Comparison of ENCODE assay signal across 1 cellular context in the genomic region with DNA sequence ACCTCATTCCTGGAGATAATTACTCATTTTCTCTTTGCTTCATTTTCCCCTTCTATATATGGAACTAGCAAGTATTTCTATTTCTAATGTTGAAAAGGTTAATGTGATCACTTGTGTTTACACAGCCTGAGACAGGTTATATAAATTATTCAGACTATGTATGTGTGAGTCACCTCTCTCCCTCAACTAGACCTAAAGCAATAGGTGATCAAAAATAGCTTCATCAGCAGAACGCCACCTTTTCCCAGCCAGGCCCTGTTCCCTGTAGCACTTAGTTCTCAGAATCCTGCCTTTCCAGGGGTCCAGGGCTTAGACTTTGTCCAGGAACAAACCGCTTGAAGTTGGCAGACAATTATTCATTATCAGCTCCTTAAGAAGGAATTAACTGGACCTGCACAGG.
TF ChIP-seq lines count a peak whose summit lies in the region.

No MANE protein-coding gene starts in this region.

TF ChIP-seq in GM23338, 12 proteins besides CTCF, POLR2A, EP300 and RAD21 (continued from another document):
- TF ChIP-seq, protein P1, sequence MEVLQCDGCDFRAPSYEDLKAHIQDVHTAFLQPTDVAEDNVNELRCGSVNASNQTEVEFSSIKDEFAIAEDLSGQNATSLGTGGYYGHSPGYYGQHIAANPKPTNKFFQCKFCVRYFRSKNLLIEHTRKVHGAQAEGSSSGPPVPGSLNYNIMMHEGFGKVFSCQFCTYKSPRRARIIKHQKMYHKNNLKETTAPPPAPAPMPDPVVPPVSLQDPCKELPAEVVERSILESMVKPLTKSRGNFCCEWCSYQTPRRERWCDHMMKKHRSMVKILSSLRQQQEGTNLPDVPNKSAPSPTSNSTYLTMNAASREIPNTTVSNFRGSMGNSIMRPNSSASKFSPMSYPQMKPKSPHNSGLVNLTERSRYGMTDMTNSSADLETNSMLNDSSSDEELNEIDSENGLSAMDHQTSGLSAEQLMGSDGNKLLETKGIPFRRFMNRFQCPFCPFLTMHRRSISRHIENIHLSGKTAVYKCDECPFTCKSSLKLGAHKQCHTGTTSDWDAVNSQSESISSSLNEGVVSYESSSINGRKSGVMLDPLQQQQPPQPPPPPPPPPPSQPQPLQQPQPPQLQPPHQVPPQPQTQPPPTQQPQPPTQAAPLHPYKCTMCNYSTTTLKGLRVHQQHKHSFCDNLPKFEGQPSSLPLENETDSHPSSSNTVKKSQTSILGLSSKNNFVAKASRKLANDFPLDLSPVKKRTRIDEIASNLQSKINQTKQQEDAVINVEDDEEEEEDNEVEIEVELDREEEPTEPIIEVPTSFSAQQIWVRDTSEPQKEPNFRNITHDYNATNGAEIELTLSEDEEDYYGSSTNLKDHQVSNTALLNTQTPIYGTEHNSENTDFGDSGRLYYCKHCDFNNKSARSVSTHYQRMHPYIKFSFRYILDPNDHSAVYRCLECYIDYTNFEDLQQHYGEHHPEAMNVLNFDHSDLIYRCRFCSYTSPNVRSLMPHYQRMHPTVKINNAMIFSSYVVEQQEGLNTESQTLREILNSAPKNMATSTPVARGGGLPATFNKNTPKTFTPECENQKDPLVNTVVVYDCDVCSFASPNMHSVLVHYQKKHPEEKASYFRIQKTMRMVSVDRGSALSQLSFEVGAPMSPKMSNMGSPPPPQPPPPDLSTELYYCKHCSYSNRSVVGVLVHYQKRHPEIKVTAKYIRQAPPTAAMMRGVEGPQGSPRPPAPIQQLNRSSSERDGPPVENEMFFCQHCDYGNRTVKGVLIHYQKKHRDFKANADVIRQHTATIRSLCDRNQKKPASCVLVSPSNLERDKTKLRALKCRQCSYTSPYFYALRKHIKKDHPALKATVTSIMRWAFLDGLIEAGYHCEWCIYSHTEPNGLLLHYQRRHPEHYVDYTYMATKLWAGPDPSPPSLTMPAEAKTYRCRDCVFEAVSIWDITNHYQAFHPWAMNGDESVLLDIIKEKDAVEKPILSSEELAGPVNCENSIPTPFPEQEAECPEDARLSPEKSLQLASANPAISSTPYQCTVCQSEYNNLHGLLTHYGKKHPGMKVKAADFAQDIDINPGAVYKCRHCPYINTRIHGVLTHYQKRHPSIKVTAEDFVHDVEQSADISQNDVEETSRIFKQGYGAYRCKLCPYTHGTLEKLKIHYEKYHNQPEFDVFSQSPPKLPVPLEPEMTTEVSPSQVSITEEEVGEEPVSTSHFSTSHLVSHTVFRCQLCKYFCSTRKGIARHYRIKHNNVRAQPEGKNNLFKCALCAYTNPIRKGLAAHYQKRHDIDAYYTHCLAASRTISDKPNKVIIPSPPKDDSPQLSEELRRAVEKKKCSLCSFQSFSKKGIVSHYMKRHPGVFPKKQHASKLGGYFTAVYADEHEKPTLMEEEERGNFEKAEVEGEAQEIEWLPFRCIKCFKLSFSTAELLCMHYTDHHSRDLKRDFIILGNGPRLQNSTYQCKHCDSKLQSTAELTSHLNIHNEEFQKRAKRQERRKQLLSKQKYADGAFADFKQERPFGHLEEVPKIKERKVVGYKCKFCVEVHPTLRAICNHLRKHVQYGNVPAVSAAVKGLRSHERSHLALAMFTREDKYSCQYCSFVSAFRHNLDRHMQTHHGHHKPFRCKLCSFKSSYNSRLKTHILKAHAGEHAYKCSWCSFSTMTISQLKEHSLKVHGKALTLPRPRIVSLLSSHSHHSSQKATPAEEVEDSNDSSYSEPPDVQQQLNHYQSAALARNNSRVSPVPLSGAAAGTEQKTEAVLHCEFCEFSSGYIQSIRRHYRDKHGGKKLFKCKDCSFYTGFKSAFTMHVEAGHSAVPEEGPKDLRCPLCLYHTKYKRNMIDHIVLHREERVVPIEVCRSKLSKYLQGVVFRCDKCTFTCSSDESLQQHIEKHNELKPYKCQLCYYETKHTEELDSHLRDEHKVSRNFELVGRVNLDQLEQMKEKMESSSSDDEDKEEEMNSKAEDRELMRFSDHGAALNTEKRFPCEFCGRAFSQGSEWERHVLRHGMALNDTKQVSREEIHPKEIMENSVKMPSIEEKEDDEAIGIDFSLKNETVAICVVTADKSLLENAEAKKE (CRISPR knock-in tag; IDR thresholded peaks at IDR 0.05) = no peak
- TF ChIP-seq, protein P2, sequence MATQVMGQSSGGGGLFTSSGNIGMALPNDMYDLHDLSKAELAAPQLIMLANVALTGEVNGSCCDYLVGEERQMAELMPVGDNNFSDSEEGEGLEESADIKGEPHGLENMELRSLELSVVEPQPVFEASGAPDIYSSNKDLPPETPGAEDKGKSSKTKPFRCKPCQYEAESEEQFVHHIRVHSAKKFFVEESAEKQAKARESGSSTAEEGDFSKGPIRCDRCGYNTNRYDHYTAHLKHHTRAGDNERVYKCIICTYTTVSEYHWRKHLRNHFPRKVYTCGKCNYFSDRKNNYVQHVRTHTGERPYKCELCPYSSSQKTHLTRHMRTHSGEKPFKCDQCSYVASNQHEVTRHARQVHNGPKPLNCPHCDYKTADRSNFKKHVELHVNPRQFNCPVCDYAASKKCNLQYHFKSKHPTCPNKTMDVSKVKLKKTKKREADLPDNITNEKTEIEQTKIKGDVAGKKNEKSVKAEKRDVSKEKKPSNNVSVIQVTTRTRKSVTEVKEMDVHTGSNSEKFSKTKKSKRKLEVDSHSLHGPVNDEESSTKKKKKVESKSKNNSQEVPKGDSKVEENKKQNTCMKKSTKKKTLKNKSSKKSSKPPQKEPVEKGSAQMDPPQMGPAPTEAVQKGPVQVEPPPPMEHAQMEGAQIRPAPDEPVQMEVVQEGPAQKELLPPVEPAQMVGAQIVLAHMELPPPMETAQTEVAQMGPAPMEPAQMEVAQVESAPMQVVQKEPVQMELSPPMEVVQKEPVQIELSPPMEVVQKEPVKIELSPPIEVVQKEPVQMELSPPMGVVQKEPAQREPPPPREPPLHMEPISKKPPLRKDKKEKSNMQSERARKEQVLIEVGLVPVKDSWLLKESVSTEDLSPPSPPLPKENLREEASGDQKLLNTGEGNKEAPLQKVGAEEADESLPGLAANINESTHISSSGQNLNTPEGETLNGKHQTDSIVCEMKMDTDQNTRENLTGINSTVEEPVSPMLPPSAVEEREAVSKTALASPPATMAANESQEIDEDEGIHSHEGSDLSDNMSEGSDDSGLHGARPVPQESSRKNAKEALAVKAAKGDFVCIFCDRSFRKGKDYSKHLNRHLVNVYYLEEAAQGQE (IDR thresholded peaks at IDR 0.05; ENCODE audit: unreplicated experiment) = no peak
- TF ChIP-seq EZH2 (IDR thresholded peaks at IDR 0.05; ENCODE audit: low read depth, unreplicated experiment) = no peak
- no peak for TF ChIP-seq NANOG (IDR thresholded peaks at IDR 0.05; ENCODE audit: borderline replicate concordance)
- TF ChIP-seq POLR2AphosphoS5 (IDR thresholded peaks at IDR 0.05; ENCODE audit: low read depth) = no peak
- TF ChIP-seq, protein P3, sequence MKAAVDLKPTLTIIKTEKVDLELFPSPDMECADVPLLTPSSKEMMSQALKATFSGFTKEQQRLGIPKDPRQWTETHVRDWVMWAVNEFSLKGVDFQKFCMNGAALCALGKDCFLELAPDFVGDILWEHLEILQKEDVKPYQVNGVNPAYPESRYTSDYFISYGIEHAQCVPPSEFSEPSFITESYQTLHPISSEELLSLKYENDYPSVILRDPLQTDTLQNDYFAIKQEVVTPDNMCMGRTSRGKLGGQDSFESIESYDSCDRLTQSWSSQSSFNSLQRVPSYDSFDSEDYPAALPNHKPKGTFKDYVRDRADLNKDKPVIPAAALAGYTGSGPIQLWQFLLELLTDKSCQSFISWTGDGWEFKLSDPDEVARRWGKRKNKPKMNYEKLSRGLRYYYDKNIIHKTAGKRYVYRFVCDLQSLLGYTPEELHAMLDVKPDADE (IDR thresholded peaks at IDR 0.05) = no peak
- TF ChIP-seq ZNF114 (CRISPR knock-in tag; IDR thresholded peaks at IDR 0.05) = no peak
- TF ChIP-seq STAT1 (IDR thresholded peaks at IDR 0.05; ENCODE audit: unreplicated experiment) = no peak
